ENCODE assay signal across 8 cellular contexts in the genomic region with DNA sequence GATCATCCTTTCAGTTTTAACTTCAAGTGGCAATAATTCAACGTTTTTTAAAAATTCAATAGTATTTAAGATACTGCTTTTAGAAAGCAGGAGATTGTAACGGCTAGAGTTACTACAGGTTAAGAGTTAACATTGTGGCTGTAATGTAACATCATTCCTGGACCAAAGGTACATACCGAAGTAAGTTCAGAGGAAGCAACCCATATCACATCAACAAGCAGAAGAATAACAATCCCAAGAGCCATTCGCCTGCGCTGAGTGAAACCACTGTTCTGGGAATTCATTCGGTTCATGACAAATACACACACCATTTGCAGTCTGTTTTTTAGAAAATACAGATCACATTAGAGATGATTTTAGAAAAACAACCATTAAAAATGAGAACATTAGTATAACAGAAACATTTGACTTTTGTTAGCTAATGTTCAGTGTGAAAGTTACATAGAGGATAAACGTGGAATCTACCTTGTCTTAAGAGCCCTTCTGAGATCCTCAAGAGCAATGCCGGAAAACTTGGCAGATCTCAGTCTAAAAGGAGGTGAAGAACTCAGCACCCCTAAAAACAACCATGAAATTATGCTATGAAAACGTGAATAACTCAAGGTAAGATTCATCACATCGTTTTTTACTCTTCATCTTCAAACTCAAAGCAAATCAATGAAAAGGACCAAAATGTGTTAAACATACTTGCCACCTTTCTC. TPM values are rescaled to one million over a fixed set of nuclear protein-coding genes. Genes with fewer than 3 reads are reported as not detected.
A peak's percentile ranks its signal among the peaks of the same experiment; 100 is the strongest.
DNase-seq lines count a peak whose midpoint lies in the region; ATAC-seq and TF ChIP-seq lines count a peak whose summit lies in the region.

No MANE protein-coding gene starts in this region.

- no peaks in the 10 kb centered on the region for H3K79me1 ChIP-seq in mesenchymal stem cell (replicated peaks; ENCODE audit: low read length, poor library complexity, severe bottlenecking)

- H3K4ac ChIP-seq in mesenchymal stem cell (ENCODE audit: low read depth in 1 of 2, low read length in 2 of 2), result no peak overlapping the region

- peaks cover 18% of the 10 kb centered on the region for H4K20me1 ChIP-seq in BLaER1

- ATAC-seq in GM21619 (IDR thresholded peaks at IDR 0.05; ENCODE audit: unreplicated experiment) (no peak), HG03097 (IDR thresholded peaks at IDR 0.05; ENCODE audit: low FRiP score, unreplicated experiment) (no peak)

- no peak for TF ChIP-seq POLR2A in vagina (IDR thresholded peaks at IDR 0.05)

- no peak overlapping the region for H4K91ac ChIP-seq in mesenchymal stem cell (ENCODE audit: low read length)

- H3K4me2 ChIP-seq in BLaER1 (peak overlapping the region; percentile 87), mesenchymal stem cell (ENCODE audit: low read length, poor library complexity, severe bottlenecking) (peak overlapping the region; percentile 63)

- H3K9me3 ChIP-seq in BLaER1, result no peaks in the 10 kb centered on the region
- no peaks in the 10 kb centered on the region for H3K9me3 ChIP-seq in HUES48 (ENCODE audit: control insufficient read depth, insufficient read depth, low read length)
- no peaks in the 10 kb centered on the region for H3K9me3 ChIP-seq in mesenchymal stem cell (ENCODE audit: control insufficient read depth, low read length)
- H3K9me3 ChIP-seq in vagina, result no peaks in the 10 kb centered on the region

- no peak overlapping the region for H3K23ac ChIP-seq in mesenchymal stem cell (ENCODE audit: low read length in 2 of 2)

- no peak overlapping the region for H3K14ac ChIP-seq in mesenchymal stem cell (ENCODE audit: low read length in 2 of 2)

- no peak overlapping the region for H2BK120ac ChIP-seq in mesenchymal stem cell (ENCODE audit: low read depth, low read length)

- no peak overlapping the region for H2BK15ac ChIP-seq in mesenchymal stem cell (ENCODE audit: low read depth, poor library complexity, severe bottlenecking)

- H3K27me3 ChIP-seq in BLaER1 (no peaks in the 10 kb centered on the region), HUES48 (ENCODE audit: control insufficient read depth, insufficient read depth, low read length) (no peaks in the 10 kb centered on the region), brain microvascular endothelial cell (replicated peaks) (no peaks in the 10 kb centered on the region), mesenchymal stem cell (ENCODE audit: control insufficient read depth in 1 of 2, insufficient read depth in 1 of 2, low read length in 2 of 2) (no peaks in the 10 kb centered on the region), vagina (no peaks in the 10 kb centered on the region)

- H3K4me3 ChIP-seq in BLaER1 (peak overlapping the region; percentile 96), HUES48 (ENCODE audit: low read depth, low read length) (peak overlapping the region; percentile 83), brain microvascular endothelial cell (ENCODE audit: low read depth, low read length) (peak overlapping the region; percentile 97), mesenchymal stem cell (ENCODE audit: insufficient read depth in 1 of 2, low read depth in 1 of 2, low read length in 2 of 2) (peak overlapping the region in 1 of 2 experiments; percentile 83), vagina (peak overlapping the region; percentile 61 to 95)

- intact Hi-C loops in vagina (cut with DNase I), result loop anchor here (5.0 kb wide), 1 partner anchor 137 kb away; a partner anchor contains a TSS

- no peak overlapping the region for H2AFZ ChIP-seq in mesenchymal stem cell (ENCODE audit: low read depth, low read length)

- no peak overlapping the region for H2AK5ac ChIP-seq in mesenchymal stem cell (ENCODE audit: low read length, severe bottlenecking)

- H2BK5ac ChIP-seq in mesenchymal stem cell (ENCODE audit: low read depth, low read length, poor library complexity, severe bottlenecking), result no peak overlapping the region

- H2BK12ac ChIP-seq in mesenchymal stem cell (ENCODE audit: low read length in 2 of 2), result no peak overlapping the region

- in situ Hi-C loops in brain microvascular endothelial cell (cut with HindIII; ENCODE audit: low pct_ligation_motif_present, low sequenced_read_pairs), result loop anchor here (25.0 kb wide), 1 partner anchor 207 kb away; no protein-coding TSS in a partner anchor

- H3K27ac ChIP-seq in BLaER1, result no peak overlapping the region
- H3K27ac ChIP-seq in HUES48 (ENCODE audit: low read depth, low read length), result no peak overlapping the region
- no peak overlapping the region for H3K27ac ChIP-seq in brain microvascular endothelial cell
- H3K27ac ChIP-seq in mesenchymal stem cell (ENCODE audit: low read length, poor library complexity, severe bottlenecking), result peak overlapping the region; percentile 85
- peak overlapping the region; percentile 93 for H3K27ac ChIP-seq in vagina

- H3K36me3 ChIP-seq in BLaER1 (peaks cover 26% of the 10 kb centered on the region), HUES48 (ENCODE audit: control insufficient read depth, insufficient read depth, low read length) (peaks cover 15% of the 10 kb centered on the region), brain microvascular endothelial cell (replicated peaks) (peaks cover 8% of the 10 kb centered on the region), mesenchymal stem cell (ENCODE audit: control insufficient read depth in 1 of 2, insufficient read depth in 2 of 2, low read depth in 1 of 2, low read length in 2 of 2) (peaks cover 8 to 38% of the 10 kb centered on the region in 2 experiments), vagina (peaks cover 0 to 8% of the 10 kb centered on the region in 2 donors)

- H3K18ac ChIP-seq in mesenchymal stem cell (ENCODE audit: low read depth in 1 of 2, low read length in 2 of 2), result no peak overlapping the region

- no peak overlapping the region for H4K8ac ChIP-seq in mesenchymal stem cell (ENCODE audit: low read length)

- H3K9ac ChIP-seq in BLaER1 (peak overlapping the region; percentile 85), HUES48 (ENCODE audit: low read depth, low read length) (no peak overlapping the region), mesenchymal stem cell (ENCODE audit: low read length) (peak overlapping the region; percentile 92)

- 32% methylated on average over 5 of the region's 10 CpGs for WGBS in mesenchymal stem cell

- TF ChIP-seq CTCF in brain microvascular endothelial cell (IDR thresholded peaks at IDR 0.05; ENCODE audit: low read depth, low read length, missing control alignments) (no peak), vagina (IDR thresholded peaks at IDR 0.05) (no peak)

- no peak for DNase-seq in brain microvascular endothelial cell
- peak; percentile 20 for DNase-seq in mesenchymal stem cell
- DNase-seq in vagina (ENCODE audit: extremely low spot score in 2 of 2), result no peak
- DNase-seq in activated CD8-positive, alpha-beta memory T cell treated with anti-CD3 and anti-CD28 coated beads for 24 hours, result no peak

- H3K4me1 ChIP-seq in BLaER1 (peaks cover 44% of the 10 kb centered on the region), HUES48 (ENCODE audit: control insufficient read depth, insufficient read depth, low read length) (0 out of 2 replicates have a peak, but pooled peaks cover 4% of the 10 kb centered on the region), mesenchymal stem cell (ENCODE audit: control insufficient read depth, insufficient read depth, low read depth, low read length) (peaks cover 5% of the 10 kb centered on the region), vagina (peaks cover 26% of the 10 kb centered on the region)

RNA-seq across cellular contexts. Expression of a gene that starts 1.3 kb away (rescaled TPM):
- 46.0 TPM for polyA plus RNA-seq in mesenchymal stem cell (2013, experiment 1 of 2)
- polyA plus RNA-seq in mesenchymal stem cell (2013, experiment 2 of 2), result 48.9 TPM
- total RNA-seq in vagina, result 64.6 TPM

Comparison
In these comparisons a context has a peak if more than half of its experiments do, and no peak if none do; other contexts are left out.
1. H3K27ac ChIP-seq: peak in mesenchymal stem cell (single experiment) and vagina (single experiment); none in BLaER1 (single experiment), HUES48 (single experiment) and brain microvascular endothelial cell (single experiment).